In genomic region chr3:71064976-71065763, GRCh38 we compare ENCODE assay signal across 8 cellular contexts.
DNase-seq lines count a peak whose midpoint lies in the region; ATAC-seq and TF ChIP-seq lines count a peak whose summit lies in the region.

No MANE protein-coding gene starts in this region.

- ATAC-seq in memory B cell (ENCODE audit: low read depth), result peak; percentile 54
- no peak for ATAC-seq in HG02870 (IDR thresholded peaks at IDR 0.05; ENCODE audit: unreplicated experiment)

- CTCF ChIA-PET in AG04450 (lab: Charles Lee), result interaction anchor here (1.1 kb wide), 1 partner anchor 59 kb away, joined by 3 read pairs; no protein-coding TSS in a partner anchor

- H3K36me3 ChIP-seq in ectodermal cell (ENCODE audit: control insufficient read depth, insufficient read depth, low read length), result no peaks in the 10 kb centered on the region

- peak overlapping the region; percentile 94 for H3K4me3 Mint-ChIP-seq in memory B cell

- TF ChIP-seq CTCF in AG04450 (IDR thresholded peaks at IDR 0.05; ENCODE audit: low read depth, low read length), result no peak
- no peak for TF ChIP-seq CTCF in GM20000 (IDR thresholded peaks at IDR 0.05; ENCODE audit: extremely low read depth, missing control alignments)
- TF ChIP-seq CTCF in NB4 (IDR thresholded peaks at IDR 0.05; ENCODE audit: low read depth, low read length), result no peak

- H3K27me3 Mint-ChIP-seq in memory B cell, result no peaks in the 10 kb centered on the region

- WGBS in ectodermal cell, 2 experiments, result 0% methylated on average over 76 to 79 of the region's 79 CpGs

- no peaks in the 10 kb centered on the region for H3K9me3 Mint-ChIP-seq in memory B cell

- H3K27me3 ChIP-seq in AG04450 (ENCODE audit: control insufficient read depth, insufficient read depth, low read length), result no peaks in the 10 kb centered on the region
- H3K27me3 ChIP-seq in ectodermal cell (ENCODE audit: control insufficient read depth, insufficient read depth, low read length, poor library complexity, severe bottlenecking), result peaks cover 29% of the 10 kb centered on the region

- H3K4me3 ChIP-seq in AG04450 (ENCODE audit: low read depth, low read length), result peak overlapping the region; percentile 67
- peak overlapping the region; percentile 70 for H3K4me3 ChIP-seq in NB4 (ENCODE audit: low read depth, low read length)
- H3K4me3 ChIP-seq in ectodermal cell (ENCODE audit: insufficient read depth, low read depth, low read length), result peak overlapping the region; percentile 53

- H3K4me1 ChIP-seq in ectodermal cell (ENCODE audit: control insufficient read depth, insufficient read depth, low read length), result peaks cover 25% of the 10 kb centered on the region

- POLR2A ChIA-PET in AG04450 (lab: Yijun Ruan, JAX), result no interaction called here

- H3K4me1 Mint-ChIP-seq in memory B cell, result peaks cover 49% of the 10 kb centered on the region

- no peak for TF ChIP-seq POLR2A in NB4 (IDR thresholded peaks at IDR 0.05; ENCODE audit: extremely low read depth, insufficient read length)

- no peak for DNase-seq in AG04450 (ENCODE audit: low read depth, low spot score)
- peak; percentile 52 for DNase-seq in GM20000 (ENCODE audit: low spot score)
- peak; percentile 60 for DNase-seq in NB4 (ENCODE audit: low read depth)
- peak; percentile 54 to 66 for DNase-seq in activated CD4-positive, alpha-beta T cell treated with anti-CD3 and anti-CD28 coated beads, Interleukin-2, amount 50 U/mL, for 4 hours
- peak; percentile 72 to 81 for DNase-seq in memory B cell (ENCODE audit: low spot score in 2 of 2)
- peak; percentile 32 for DNase-seq in stimulated activated CD8-positive, alpha-beta memory T cell treated with anti-CD3 and anti-CD28 coated beads, Interleukin-15, amount 100 ng/mL, for 24 hours (ENCODE audit: low read depth)

- peak overlapping the region; percentile 95 for H3K27ac ChIP-seq in AG04450 (ENCODE audit: low read depth, low read length)
- H3K27ac ChIP-seq in ectodermal cell (ENCODE audit: insufficient read depth, low read depth, low read length, poor library complexity, severe bottlenecking), result peak overlapping the region; percentile 94

- H3K9me3 ChIP-seq in AG04450 (ENCODE audit: control insufficient read depth, insufficient read depth, low read length) (no peaks in the 10 kb centered on the region; the same call in 1 of the 2 replicates), ectodermal cell (ENCODE audit: control insufficient read depth, low read length) (no peaks in the 10 kb centered on the region)

- H3K27ac Mint-ChIP-seq in memory B cell, result no peak overlapping the region

- no peaks in the 10 kb centered on the region for H3K36me3 Mint-ChIP-seq in memory B cell
